Comparison of ENCODE assay signal across 27 cellular contexts in the genomic region with DNA sequence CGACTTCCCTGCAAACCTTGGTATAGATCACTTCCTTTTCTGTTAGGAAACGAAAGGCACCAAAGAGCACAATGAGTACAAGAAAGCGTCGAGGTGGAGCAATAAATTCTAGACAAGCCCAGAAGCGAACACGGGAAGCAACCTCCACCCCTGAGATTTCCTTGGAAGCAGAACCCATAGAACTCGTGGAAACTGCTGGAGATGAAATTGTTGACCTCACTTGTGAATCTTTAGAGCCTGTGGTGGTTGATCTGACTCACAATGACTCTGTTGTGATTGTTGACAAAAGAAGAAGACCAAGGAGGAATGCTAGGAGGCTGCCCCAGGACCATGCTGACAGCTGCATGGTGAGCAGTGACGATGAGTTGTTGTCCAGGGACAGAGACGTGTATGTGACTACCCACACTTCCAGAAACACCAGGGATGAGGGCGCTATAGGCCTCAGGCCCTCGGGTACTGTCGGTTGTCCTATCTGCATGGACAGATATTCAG. TPM values are rescaled to one million over a fixed set of nuclear protein-coding genes. Genes with fewer than 3 reads are reported as not detected.
DNase-seq lines count a peak whose midpoint lies in the region; ATAC-seq and TF ChIP-seq lines count a peak whose summit lies in the region.
"Had no signal": no experiment of that assay in that cellular context is flagged by ENCODE, and none has a peak within 500 bp of the region (broad histone marks: within the 10 kb centered on the region; RNA-seq: fewer than 3 reads in every experiment).

No MANE protein-coding gene starts in this region.

- peaks cover 6% of the 10 kb centered on the region for H3K4me1 Mint-ChIP-seq in neural progenitor cell
- H3K4me1 Mint-ChIP-seq: central memory CD8-positive, alpha-beta T cell had no signal

- H3K27me3 ChIP-seq in heart right ventricle: no peaks in the 10 kb centered on the region
- H3K27me3 ChIP-seq in SJSA1 (replicated peaks): no peaks in the 10 kb centered on the region
- H3K27me3 ChIP-seq in hepatocyte: no peaks in the 10 kb centered on the region
- H3K27me3 ChIP-seq in upper lobe of right lung: no peaks in the 10 kb centered on the region
- H3K27me3 ChIP-seq in neural progenitor cell: peaks cover under 1% of the 10 kb centered on the region
- H3K27me3 ChIP-seq: BLaER1, esophagus squamous epithelium, SJCRH30, transverse colon had no signal

- DNase-seq in heart right ventricle: no peak
- no peak for DNase-seq in Right ventricle myocardium inferior (ENCODE audit: missing footprints)
- peak; percentile 23 to 45 for DNase-seq in SJSA1 (ENCODE audit: low read depth in 1 of 2, low spot score in 2 of 2)
- no peak for DNase-seq in hepatocyte (ENCODE audit: low spot score)
- DNase-seq in upper lobe of right lung: no peak
- DNase-seq in neural progenitor cell (ENCODE audit: low spot score): no peak
- DNase-seq: activated CD4-positive, alpha-beta T cell treated with anti-CD3 and anti-CD28 coated beads, Interleukin-2, amount 50 U/mL, for 48 hours; activated T-cell treated with anti-CD3 and anti-CD28 coated beads for 4 hours; amygdala; effector CD8-positive, alpha-beta T cell; esophagus squamous epithelium; naive B cell; NCI-H1092 treated with DMSO at 0.1 percent for 48 hours; NCI-H510A; posterior cingulate gyrus; SJCRH30; transverse colon had no signal

- H3K4me3 ChIP-seq in heart right ventricle (no peak overlapping the region), SJSA1 (no peak overlapping the region), hepatocyte (no peak overlapping the region), upper lobe of right lung (no peak overlapping the region), neural progenitor cell (no peak overlapping the region)
- H3K4me3 ChIP-seq: BLaER1, esophagus squamous epithelium, GM12878, HAP-1, SJCRH30, skin epidermis, transverse colon had no signal

- peaks cover 4% of the 10 kb centered on the region for H3K27me3 Mint-ChIP-seq in neural progenitor cell (ENCODE audit: insufficient read depth, low read depth)
- H3K27me3 Mint-ChIP-seq: central memory CD8-positive, alpha-beta T cell; naive B cell; stimulated activated naive CD8-positive, alpha-beta T cell treated with anti-CD3 and anti-CD28 coated beads, Interleukin-15, Interleukin-2, amounts not matched to agents 100 ng/mL and 50 ng/mL, for 24 hours had no signal

- H4K20me1 ChIP-seq in hepatocyte (ENCODE audit: insufficient read depth, poor library complexity, severe bottlenecking) (no peaks in the 10 kb centered on the region), neural progenitor cell (ENCODE audit: low read depth) (no peaks in the 10 kb centered on the region)
- H4K20me1 ChIP-seq: BLaER1 had no signal

- no peak overlapping the region for H3K4me3 Mint-ChIP-seq in neural progenitor cell
- H3K4me3 Mint-ChIP-seq: central memory CD8-positive, alpha-beta T cell; naive B cell; stimulated activated naive CD8-positive, alpha-beta T cell treated with anti-CD3 and anti-CD28 coated beads, Interleukin-15, Interleukin-2, amounts not matched to agents 100 ng/mL and 50 ng/mL, for 24 hours; T-helper 1 cell treated with Interleukin-12 subunit alpha and Interleukin-12 subunit beta and Interleukin-4 antibody, amounts not matched to agents 30 μg/mL and 1 μg/mL, for 36 hours had no signal

- H3K36me3 ChIP-seq in heart right ventricle: peaks cover 0 to 28% (median 4%) of the 10 kb centered on the region in 9 donors
- H3K36me3 ChIP-seq in SJSA1: peaks cover 9% of the 10 kb centered on the region; the same call in 1 of the 2 replicates
- H3K36me3 ChIP-seq in hepatocyte (replicated peaks; ENCODE audit: insufficient read depth, low read depth): no peaks in the 10 kb centered on the region
- peaks cover 5% of the 10 kb centered on the region for H3K36me3 ChIP-seq in upper lobe of right lung
- H3K36me3 ChIP-seq in neural progenitor cell: no peaks in the 10 kb centered on the region
- H3K36me3 ChIP-seq: HAP-1, transverse colon had no signal

- H3K9me3 ChIP-seq in heart right ventricle: no peaks in the 10 kb centered on the region
- no peaks in the 10 kb centered on the region for H3K9me3 ChIP-seq in SJSA1 (replicated peaks)
- no peaks in the 10 kb centered on the region for H3K9me3 ChIP-seq in hepatocyte (ENCODE audit: low read depth)
- no peaks in the 10 kb centered on the region for H3K9me3 ChIP-seq in upper lobe of right lung
- no peaks in the 10 kb centered on the region for H3K9me3 ChIP-seq in neural progenitor cell (ENCODE audit: low read depth)
- H3K9me3 ChIP-seq: BLaER1, esophagus squamous epithelium, HAP-1, SJCRH30, transverse colon had no signal

- 71 to 75% methylated on average over 12 of the region's 12 CpGs for WGBS in heart right ventricle, 2 donors
- 90% methylated on average over 12 of the region's 12 CpGs for WGBS in hepatocyte (ENCODE audit: low lambda C conversion rate, missing lambda C conversion rate)

- no peaks in the 10 kb centered on the region for H3K9me2 ChIP-seq in hepatocyte (replicated peaks; ENCODE audit: insufficient read depth)

- peaks cover 2 to 26% (median 8%) of the 10 kb centered on the region in 9 donors for H3K4me1 ChIP-seq in heart right ventricle
- peaks cover 22% of the 10 kb centered on the region for H3K4me1 ChIP-seq in SJSA1 (replicated peaks)
- H3K4me1 ChIP-seq in hepatocyte (ENCODE audit: insufficient read depth): peaks cover under 1% of the 10 kb centered on the region
- H3K4me1 ChIP-seq in upper lobe of right lung: peaks cover 18% of the 10 kb centered on the region
- H3K4me1 ChIP-seq in neural progenitor cell: no peaks in the 10 kb centered on the region
- H3K4me1 ChIP-seq: BLaER1, HAP-1, SJCRH30 had no signal

- ATAC-seq in heart right ventricle: peak in 7 of 8 donors; percentile 38 to 79 (median 69)
- no peak for ATAC-seq in Right ventricle myocardium inferior
- ATAC-seq in upper lobe of right lung: peak; percentile 65
- no peak for ATAC-seq in GM19395 (IDR thresholded peaks at IDR 0.05; ENCODE audit: unreplicated experiment)
- ATAC-seq in HG03045 (IDR thresholded peaks at IDR 0.05; ENCODE audit: unreplicated experiment): no peak
- ATAC-seq: GM12878 had no signal

- no peak overlapping the region for H2AFZ ChIP-seq in hepatocyte
- H2AFZ ChIP-seq in neural progenitor cell (replicated peaks): no peak overlapping the region

- H3K79me2 ChIP-seq in hepatocyte: peaks cover 15% of the 10 kb centered on the region
- no peaks in the 10 kb centered on the region for H3K79me2 ChIP-seq in neural progenitor cell (ENCODE audit: low read depth)

- no peak overlapping the region for H3K27ac Mint-ChIP-seq in neural progenitor cell
- H3K27ac Mint-ChIP-seq: stimulated activated naive CD8-positive, alpha-beta T cell treated with anti-CD3 and anti-CD28 coated beads, Interleukin-15, Interleukin-2, amounts not matched to agents 100 ng/mL and 50 ng/mL, for 24 hours; T-helper 1 cell treated with Interleukin-12 subunit alpha and Interleukin-12 subunit beta and Interleukin-4 antibody, amounts not matched to agents 30 μg/mL and 1 μg/mL, for 36 hours had no signal

- no peaks in the 10 kb centered on the region for H3K9me3 Mint-ChIP-seq in neural progenitor cell
- H3K9me3 Mint-ChIP-seq: central memory CD8-positive, alpha-beta T cell; naive B cell; stimulated activated naive CD8-positive, alpha-beta T cell treated with anti-CD3 and anti-CD28 coated beads, Interleukin-15, Interleukin-2, amounts not matched to agents 100 ng/mL and 50 ng/mL, for 24 hours; T-helper 1 cell treated with Interleukin-12 subunit alpha and Interleukin-12 subunit beta and Interleukin-4 antibody, amounts not matched to agents 30 μg/mL and 1 μg/mL, for 36 hours had no signal

- no peak overlapping the region for H3K9ac ChIP-seq in neural progenitor cell
- H3K9ac ChIP-seq: BLaER1 had no signal

- H3K27ac ChIP-seq in heart right ventricle: peak overlapping the region in 5 of 10 donors; percentile 37 to 60 (median 53)
- no peak overlapping the region for H3K27ac ChIP-seq in SJSA1
- peak overlapping the region; percentile 76 for H3K27ac ChIP-seq in hepatocyte
- no peak overlapping the region for H3K27ac ChIP-seq in upper lobe of right lung
- H3K27ac ChIP-seq in neural progenitor cell: no peak overlapping the region
- H3K27ac ChIP-seq: BLaER1, HL-60, SJCRH30 had no signal

- no peaks in the 10 kb centered on the region for H3F3A ChIP-seq in neural progenitor cell (ENCODE audit: low read depth)

- H3K36me3 Mint-ChIP-seq in neural progenitor cell: peaks cover 11% of the 10 kb centered on the region

- H3K4me2 ChIP-seq in hepatocyte (peak overlapping the region; percentile 70), neural progenitor cell (no peak overlapping the region)
- H3K4me2 ChIP-seq: BLaER1 had no signal

- TF ChIP-seq CTCF in heart right ventricle (IDR thresholded peaks at IDR 0.05) (no peak), hepatocyte (IDR thresholded peaks at IDR 0.05; ENCODE audit: poor library complexity) (no peak), upper lobe of right lung (IDR thresholded peaks at IDR 0.05) (no peak), neural progenitor cell (IDR thresholded peaks at IDR 0.05) (no peak)

- intact Hi-C loops in heart right ventricle (cut with DNase I) (no loop called here), Right ventricle myocardium inferior (cut with DNase I) (loop anchor here (2.0 kb wide), 1 partner anchor 71 kb away; no protein-coding TSS in a partner anchor), upper lobe of right lung (cut with DNase I) (no loop called here)

RNA-seq across cellular contexts. Expression of a gene that starts 18.5 kb away (rescaled TPM):
- 10 to 100 TPM in 1 of 10 donors, 1 to 10 TPM in 9; 4.1 to 14.3 (median 5.3) TPM for total RNA-seq in heart right ventricle
- 1 to 10 TPM; 4.8 to 9.9 TPM for polyA plus RNA-seq in heart right ventricle
- 8.9 TPM for total RNA-seq in Right ventricle myocardium inferior
- 36.7 and 39.5 TPM in 2 replicates for total RNA-seq in SJSA1 (2014; rRNA removed; shearing (Covaris generic))
- total RNA-seq in hepatocyte: 48.8 and 55.1 TPM in 2 replicates
- polyA plus RNA-seq in hepatocyte: 53.5 and 54.4 TPM in 2 replicates
- total RNA-seq in upper lobe of right lung: 41.4 TPM
- total RNA-seq in neural progenitor cell (ENCODE audit: low replicate concordance): 1.9 and 2.1 TPM in 2 replicates

RNA-seq across cellular contexts. Expression of a gene that starts 42.7 kb away (rescaled TPM):
- total RNA-seq in heart right ventricle: 10 to 100 TPM; 19.8 to 28.3 (median 26.0) TPM
- 10 to 100 TPM; 26.9 to 60.3 TPM for polyA plus RNA-seq in heart right ventricle
- 17.3 TPM for total RNA-seq in Right ventricle myocardium inferior
- 23.6 and 33.1 TPM in 2 replicates for total RNA-seq in SJSA1 (2014; rRNA removed; shearing (Covaris generic))
- 20.0 and 20.6 TPM in 2 replicates for total RNA-seq in hepatocyte
- polyA plus RNA-seq in hepatocyte: 19.9 and 24.4 TPM in 2 replicates
- total RNA-seq in upper lobe of right lung: 19.9 TPM
- 18.4 and 23.3 TPM in 2 replicates for total RNA-seq in neural progenitor cell (ENCODE audit: low replicate concordance)

RNA-seq across cellular contexts. Expression of a gene that starts 42.9 kb away (rescaled TPM):
- total RNA-seq in heart right ventricle (1 to 10 TPM; 4.3 to 9.5 (median 7.3) TPM), Right ventricle myocardium inferior (6.7 TPM), hepatocyte (11.5 and 14.9 TPM in 2 replicates), upper lobe of right lung (18.6 TPM), neural progenitor cell (ENCODE audit: low replicate concordance) (20.8 and 23.0 TPM in 2 replicates)
- polyA plus RNA-seq in heart right ventricle (1 to 10 TPM; 5.8 to 9.2 TPM), hepatocyte (9.7 and 13.0 TPM in 2 replicates)
- total RNA-seq in SJSA1 (2014; rRNA removed; shearing (Covaris generic)): 8.5 and 9.9 TPM in 2 replicates

Comparison
In these comparisons a context has a peak if more than half of its experiments do, and no peak if none do; other contexts are left out.
1. ATAC-seq: peak in heart right ventricle (7 of 8) and upper lobe of right lung (single experiment); none in Right ventricle myocardium inferior (single experiment), GM19395 (single experiment) and HG03045 (single experiment).
2. DNase-seq: peak in SJSA1 (2 of 2); none in heart right ventricle (0 of 2), Right ventricle myocardium inferior (single experiment), hepatocyte (single experiment), upper lobe of right lung (single experiment) and neural progenitor cell (single experiment).